1 cellular context compared by ENCODE assay signal in the genomic region with DNA sequence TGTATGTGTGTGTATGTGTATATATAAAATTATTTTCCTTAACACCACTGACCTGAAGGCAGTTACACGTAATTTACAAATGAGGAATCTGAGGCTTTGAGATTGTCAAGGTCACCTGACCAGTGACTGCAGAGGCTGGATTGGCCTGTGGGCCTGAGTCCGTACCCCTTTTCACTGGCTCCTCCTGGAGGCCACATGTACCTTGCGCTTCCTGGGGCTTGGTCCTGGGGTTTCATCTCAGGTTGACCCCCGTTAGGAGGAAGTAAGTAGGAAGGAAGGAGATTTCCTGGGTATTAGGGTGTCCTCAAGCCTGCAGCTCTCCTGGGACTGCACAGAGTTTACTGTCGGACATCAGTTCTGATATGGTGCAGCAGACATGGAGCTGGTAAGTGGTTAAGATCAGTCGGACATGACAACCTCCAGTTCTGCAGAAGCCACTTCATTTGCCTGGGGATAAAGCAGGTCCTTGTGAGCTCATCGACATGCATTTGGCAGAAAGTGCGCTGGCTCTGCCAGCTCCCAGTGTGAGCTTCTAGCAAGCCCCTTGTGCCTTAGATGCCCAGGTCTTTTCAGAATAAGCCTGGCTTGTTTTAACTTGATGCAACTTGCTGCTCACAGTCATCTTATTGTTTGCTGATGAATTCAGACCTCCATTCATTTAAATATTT.
TF ChIP-seq lines count a peak whose summit lies in the region.

No MANE protein-coding gene starts in this region.

TF ChIP-seq in K562, 482 proteins besides CTCF, POLR2A, EP300 and RAD21 (continued from another document and continues in another):
- TF ChIP-seq, protein P1, sequence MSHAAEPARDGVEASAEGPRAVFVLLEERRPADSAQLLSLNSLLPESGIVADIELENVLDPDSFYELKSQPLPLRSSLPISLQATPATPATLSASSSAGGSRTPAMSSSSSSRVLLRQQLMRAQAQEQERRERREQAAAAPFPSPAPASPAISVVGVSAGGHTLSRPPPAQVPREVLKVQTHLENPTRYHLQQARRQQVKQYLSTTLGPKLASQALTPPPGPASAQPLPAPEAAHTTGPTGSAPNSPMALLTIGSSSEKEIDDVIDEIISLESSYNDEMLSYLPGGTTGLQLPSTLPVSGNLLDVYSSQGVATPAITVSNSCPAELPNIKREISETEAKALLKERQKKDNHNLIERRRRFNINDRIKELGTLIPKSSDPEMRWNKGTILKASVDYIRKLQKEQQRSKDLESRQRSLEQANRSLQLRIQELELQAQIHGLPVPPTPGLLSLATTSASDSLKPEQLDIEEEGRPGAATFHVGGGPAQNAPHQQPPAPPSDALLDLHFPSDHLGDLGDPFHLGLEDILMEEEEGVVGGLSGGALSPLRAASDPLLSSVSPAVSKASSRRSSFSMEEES (CRISPR knock-in tag; IDR thresholded peaks at IDR 0.05) = peak; percentile 26; the same call in 1 of the 2 replicates
- no peak for TF ChIP-seq SMARCC2 (IDR thresholded peaks at IDR 0.05; ENCODE audit: low read depth)
- TF ChIP-seq, protein P2, sequence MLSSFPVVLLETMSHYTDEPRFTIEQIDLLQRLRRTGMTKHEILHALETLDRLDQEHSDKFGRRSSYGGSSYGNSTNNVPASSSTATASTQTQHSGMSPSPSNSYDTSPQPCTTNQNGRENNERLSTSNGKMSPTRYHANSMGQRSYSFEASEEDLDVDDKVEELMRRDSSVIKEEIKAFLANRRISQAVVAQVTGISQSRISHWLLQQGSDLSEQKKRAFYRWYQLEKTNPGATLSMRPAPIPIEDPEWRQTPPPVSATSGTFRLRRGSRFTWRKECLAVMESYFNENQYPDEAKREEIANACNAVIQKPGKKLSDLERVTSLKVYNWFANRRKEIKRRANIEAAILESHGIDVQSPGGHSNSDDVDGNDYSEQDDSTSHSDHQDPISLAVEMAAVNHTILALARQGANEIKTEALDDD (IDR thresholded peaks at IDR 0.05) = peak; percentile 29; the same call in 1 of the 2 replicates
- TF ChIP-seq STAT5A (IDR thresholded peaks at IDR 0.05; ENCODE audit: borderline replicate concordance, low read length) = no peak
- no peak for TF ChIP-seq ZNF282 (CRISPR knock-in tag; IDR thresholded peaks at IDR 0.05)
- TF ChIP-seq, protein P3, sequence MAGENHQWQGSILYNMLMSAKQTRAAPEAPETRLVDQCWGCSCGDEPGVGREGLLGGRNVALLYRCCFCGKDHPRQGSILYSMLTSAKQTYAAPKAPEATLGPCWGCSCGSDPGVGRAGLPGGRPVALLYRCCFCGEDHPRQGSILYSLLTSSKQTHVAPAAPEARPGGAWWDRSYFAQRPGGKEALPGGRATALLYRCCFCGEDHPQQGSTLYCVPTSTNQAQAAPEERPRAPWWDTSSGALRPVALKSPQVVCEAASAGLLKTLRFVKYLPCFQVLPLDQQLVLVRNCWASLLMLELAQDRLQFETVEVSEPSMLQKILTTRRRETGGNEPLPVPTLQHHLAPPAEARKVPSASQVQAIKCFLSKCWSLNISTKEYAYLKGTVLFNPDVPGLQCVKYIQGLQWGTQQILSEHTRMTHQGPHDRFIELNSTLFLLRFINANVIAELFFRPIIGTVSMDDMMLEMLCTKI (IDR thresholded peaks at IDR 0.05; ENCODE audit: partially characterized antibody) = no peak
- no peak for TF ChIP-seq MEF2D (tag; conservative IDR thresholded peaks at IDR 0.05; ENCODE audit: low read depth)
- TF ChIP-seq BHLHE40 (IDR thresholded peaks at IDR 0.05; ENCODE audit: low read length) = peak; percentile 70
- no peak for TF ChIP-seq MTA3 (IDR thresholded peaks at IDR 0.05; ENCODE audit: borderline replicate concordance)
- no peak for TF ChIP-seq MCM5 (IDR thresholded peaks at IDR 0.05; ENCODE audit: low read depth)
- peak; percentile 35; the same call in 1 of the 2 replicates for TF ChIP-seq ESRRA (IDR thresholded peaks at IDR 0.05; ENCODE audit: borderline replicate concordance, low read depth)
- no peak for TF ChIP-seq HEY1 (CRISPR knock-in tag; IDR thresholded peaks at IDR 0.05; ENCODE audit: borderline replicate concordance)
- TF ChIP-seq, protein P4, sequence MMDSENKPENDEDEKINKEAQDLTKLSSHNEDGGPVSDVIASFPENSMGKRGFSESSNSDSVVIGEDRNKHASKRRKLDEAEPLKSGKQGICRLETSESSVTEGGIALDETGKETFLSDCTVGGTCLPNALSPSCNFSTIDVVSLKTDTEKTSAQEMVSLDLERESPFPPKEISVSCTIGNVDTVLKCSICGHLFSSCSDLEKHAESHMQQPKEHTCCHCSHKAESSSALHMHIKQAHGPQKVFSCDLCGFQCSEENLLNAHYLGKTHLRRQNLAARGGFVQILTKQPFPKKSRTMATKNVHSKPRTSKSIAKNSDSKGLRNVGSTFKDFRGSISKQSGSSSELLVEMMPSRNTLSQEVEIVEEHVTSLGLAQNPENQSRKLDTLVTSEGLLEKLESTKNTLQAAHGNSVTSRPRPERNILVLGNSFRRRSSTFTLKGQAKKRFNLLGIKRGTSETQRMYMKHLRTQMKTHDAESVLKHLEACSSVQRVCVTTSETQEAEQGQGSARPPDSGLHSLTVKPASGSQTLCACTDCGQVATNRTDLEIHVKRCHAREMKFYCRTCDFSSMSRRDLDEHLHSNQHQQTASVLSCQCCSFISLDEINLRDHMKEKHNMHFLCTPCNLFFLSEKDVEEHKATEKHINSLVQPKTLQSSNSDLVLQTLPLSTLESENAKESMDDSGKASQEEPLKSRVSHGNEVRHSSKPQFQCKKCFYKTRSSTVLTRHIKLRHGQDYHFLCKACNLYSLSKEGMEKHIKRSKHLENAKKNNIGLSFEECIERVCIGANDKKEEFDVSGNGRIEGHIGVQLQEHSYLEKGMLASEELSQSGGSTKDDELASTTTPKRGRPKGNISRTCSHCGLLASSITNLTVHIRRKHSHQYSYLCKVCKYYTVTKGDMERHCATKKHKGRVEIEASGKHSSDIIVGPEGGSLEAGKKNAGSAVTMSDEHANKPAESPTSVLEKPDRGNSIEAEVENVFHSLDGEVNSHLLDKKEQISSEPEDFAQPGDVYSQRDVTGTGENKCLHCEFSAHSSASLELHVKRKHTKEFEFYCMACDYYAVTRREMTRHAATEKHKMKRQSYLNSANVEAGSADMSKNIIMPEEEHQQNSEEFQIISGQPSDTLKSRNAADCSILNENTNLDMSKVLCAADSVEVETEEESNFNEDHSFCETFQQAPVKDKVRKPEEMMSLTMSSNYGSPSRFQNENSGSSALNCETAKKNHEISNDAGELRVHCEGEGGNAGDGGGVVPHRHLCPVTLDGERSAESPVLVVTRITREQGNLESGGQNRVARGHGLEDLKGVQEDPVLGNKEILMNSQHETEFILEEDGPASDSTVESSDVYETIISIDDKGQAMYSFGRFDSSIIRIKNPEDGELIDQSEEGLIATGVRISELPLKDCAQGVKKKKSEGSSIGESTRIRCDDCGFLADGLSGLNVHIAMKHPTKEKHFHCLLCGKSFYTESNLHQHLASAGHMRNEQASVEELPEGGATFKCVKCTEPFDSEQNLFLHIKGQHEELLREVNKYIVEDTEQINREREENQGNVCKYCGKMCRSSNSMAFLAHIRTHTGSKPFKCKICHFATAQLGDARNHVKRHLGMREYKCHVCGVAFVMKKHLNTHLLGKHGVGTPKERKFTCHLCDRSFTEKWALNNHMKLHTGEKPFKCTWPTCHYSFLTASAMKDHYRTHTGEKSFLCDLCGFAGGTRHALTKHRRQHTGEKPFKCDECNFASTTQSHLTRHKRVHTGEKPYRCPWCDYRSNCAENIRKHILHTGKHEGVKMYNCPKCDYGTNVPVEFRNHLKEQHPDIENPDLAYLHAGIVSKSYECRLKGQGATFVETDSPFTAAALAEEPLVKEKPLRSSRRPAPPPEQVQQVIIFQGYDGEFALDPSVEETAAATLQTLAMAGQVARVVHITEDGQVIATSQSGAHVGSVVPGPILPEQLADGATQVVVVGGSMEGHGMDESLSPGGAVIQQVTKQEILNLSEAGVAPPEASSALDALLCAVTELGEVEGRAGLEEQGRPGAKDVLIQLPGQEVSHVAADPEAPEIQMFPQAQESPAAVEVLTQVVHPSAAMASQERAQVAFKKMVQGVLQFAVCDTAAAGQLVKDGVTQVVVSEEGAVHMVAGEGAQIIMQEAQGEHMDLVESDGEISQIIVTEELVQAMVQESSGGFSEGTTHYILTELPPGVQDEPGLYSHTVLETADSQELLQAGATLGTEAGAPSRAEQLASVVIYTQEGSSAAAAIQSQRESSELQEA (IDR thresholded peaks at IDR 0.05; ENCODE audit: low read depth) = no peak
- peak; percentile 7; the same call in 1 of the 2 replicates for TF ChIP-seq JUND (IDR thresholded peaks at IDR 0.05; ENCODE audit: borderline replicate concordance, low read depth, low read length)
- no peak; the same call in 2 of the 3 replicates for TF ChIP-seq JUND (tag; IDR thresholded peaks at IDR 0.05; ENCODE audit: borderline replicate concordance, low read depth, low read length)
- TF ChIP-seq ZNF57 (CRISPR knock-in tag; IDR thresholded peaks at IDR 0.05) = no peak
- TF ChIP-seq ZFPM2 (CRISPR knock-in tag; IDR thresholded peaks at IDR 0.05) = no peak
- no peak for TF ChIP-seq ZC3H4 (CRISPR knock-in tag; IDR thresholded peaks at IDR 0.05; ENCODE audit: borderline replicate concordance)
- TF ChIP-seq EGR1 (conservative IDR thresholded peaks at IDR 0.05) = no peak
- TF ChIP-seq CHD4 (IDR thresholded peaks at IDR 0.05; ENCODE audit: insufficient read depth, insufficient replicate concordance, low read depth, low read length, poor library complexity, severe bottlenecking) = no peak
- TF ChIP-seq SIN3B (IDR thresholded peaks at IDR 0.05; ENCODE audit: low read depth) = no peak
- TF ChIP-seq ZBTB7A (IDR thresholded peaks at IDR 0.05; ENCODE audit: borderline replicate concordance, control insufficient read depth, low read depth, low read length) = no peak
- TF ChIP-seq DDX20 (tag; IDR thresholded peaks at IDR 0.05; ENCODE audit: low read depth) = no peak
- TF ChIP-seq MAZ (CRISPR knock-in tag; conservative IDR thresholded peaks at IDR 0.05 in 1 of 2, IDR thresholded peaks at IDR 0.05 in 1 of 2) = 0 out of 4 replicates have a peak, but pooled peaks of 1 of the 2 experiments have one; percentile 18
- TF ChIP-seq SIN3A (IDR thresholded peaks at IDR 0.05; ENCODE audit: borderline replicate concordance in 2 of 2, control insufficient read depth in 1 of 2, low read depth in 2 of 2, low read length in 2 of 2) = no peak
- no peak for TF ChIP-seq XRCC4 (IDR thresholded peaks at IDR 0.05; ENCODE audit: extremely low read depth, insufficient read depth, insufficient read length)
- no peak for TF ChIP-seq ZBTB17 (CRISPR knock-in tag; IDR thresholded peaks at IDR 0.05)
- 0 out of 2 replicates have a peak, but pooled peaks have one; percentile 18 for TF ChIP-seq RB1 (IDR thresholded peaks at IDR 0.05; ENCODE audit: low read depth)
- no peak for TF ChIP-seq KLF16 (IDR thresholded peaks at IDR 0.05)
- no peak for TF ChIP-seq GABPB1 (CRISPR knock-in tag; IDR thresholded peaks at IDR 0.05)
- no peak for TF ChIP-seq TARDBP (IDR thresholded peaks at IDR 0.05)
- TF ChIP-seq FOXK2 (conservative IDR thresholded peaks at IDR 0.05 in 1 of 2, IDR thresholded peaks at IDR 0.05 in 1 of 2; ENCODE audit: low read depth in 2 of 2) = no peak
- TF ChIP-seq, protein P5, sequence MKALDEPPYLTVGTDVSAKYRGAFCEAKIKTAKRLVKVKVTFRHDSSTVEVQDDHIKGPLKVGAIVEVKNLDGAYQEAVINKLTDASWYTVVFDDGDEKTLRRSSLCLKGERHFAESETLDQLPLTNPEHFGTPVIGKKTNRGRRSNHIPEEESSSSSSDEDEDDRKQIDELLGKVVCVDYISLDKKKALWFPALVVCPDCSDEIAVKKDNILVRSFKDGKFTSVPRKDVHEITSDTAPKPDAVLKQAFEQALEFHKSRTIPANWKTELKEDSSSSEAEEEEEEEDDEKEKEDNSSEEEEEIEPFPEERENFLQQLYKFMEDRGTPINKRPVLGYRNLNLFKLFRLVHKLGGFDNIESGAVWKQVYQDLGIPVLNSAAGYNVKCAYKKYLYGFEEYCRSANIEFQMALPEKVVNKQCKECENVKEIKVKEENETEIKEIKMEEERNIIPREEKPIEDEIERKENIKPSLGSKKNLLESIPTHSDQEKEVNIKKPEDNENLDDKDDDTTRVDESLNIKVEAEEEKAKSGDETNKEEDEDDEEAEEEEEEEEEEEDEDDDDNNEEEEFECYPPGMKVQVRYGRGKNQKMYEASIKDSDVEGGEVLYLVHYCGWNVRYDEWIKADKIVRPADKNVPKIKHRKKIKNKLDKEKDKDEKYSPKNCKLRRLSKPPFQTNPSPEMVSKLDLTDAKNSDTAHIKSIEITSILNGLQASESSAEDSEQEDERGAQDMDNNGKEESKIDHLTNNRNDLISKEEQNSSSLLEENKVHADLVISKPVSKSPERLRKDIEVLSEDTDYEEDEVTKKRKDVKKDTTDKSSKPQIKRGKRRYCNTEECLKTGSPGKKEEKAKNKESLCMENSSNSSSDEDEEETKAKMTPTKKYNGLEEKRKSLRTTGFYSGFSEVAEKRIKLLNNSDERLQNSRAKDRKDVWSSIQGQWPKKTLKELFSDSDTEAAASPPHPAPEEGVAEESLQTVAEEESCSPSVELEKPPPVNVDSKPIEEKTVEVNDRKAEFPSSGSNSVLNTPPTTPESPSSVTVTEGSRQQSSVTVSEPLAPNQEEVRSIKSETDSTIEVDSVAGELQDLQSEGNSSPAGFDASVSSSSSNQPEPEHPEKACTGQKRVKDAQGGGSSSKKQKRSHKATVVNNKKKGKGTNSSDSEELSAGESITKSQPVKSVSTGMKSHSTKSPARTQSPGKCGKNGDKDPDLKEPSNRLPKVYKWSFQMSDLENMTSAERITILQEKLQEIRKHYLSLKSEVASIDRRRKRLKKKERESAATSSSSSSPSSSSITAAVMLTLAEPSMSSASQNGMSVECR (CRISPR knock-in tag; IDR thresholded peaks at IDR 0.05) = no peak
- no peak for TF ChIP-seq ETV5 (CRISPR knock-in tag; IDR thresholded peaks at IDR 0.05; ENCODE audit: low read depth)
- TF ChIP-seq, protein P6, sequence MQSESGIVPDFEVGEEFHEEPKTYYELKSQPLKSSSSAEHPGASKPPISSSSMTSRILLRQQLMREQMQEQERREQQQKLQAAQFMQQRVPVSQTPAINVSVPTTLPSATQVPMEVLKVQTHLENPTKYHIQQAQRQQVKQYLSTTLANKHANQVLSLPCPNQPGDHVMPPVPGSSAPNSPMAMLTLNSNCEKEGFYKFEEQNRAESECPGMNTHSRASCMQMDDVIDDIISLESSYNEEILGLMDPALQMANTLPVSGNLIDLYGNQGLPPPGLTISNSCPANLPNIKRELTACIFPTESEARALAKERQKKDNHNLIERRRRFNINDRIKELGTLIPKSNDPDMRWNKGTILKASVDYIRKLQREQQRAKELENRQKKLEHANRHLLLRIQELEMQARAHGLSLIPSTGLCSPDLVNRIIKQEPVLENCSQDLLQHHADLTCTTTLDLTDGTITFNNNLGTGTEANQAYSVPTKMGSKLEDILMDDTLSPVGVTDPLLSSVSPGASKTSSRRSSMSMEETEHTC (IDR thresholded peaks at IDR 0.05) = no peak
- no peak for TF ChIP-seq NFE2 (IDR thresholded peaks at IDR 0.05; ENCODE audit: low read depth)
- TF ChIP-seq SMAD1 (IDR thresholded peaks at IDR 0.05; ENCODE audit: low read depth, low read length, partially characterized antibody) = no peak
- TF ChIP-seq ZNF75A (CRISPR knock-in tag; IDR thresholded peaks at IDR 0.05) = no peak
- TF ChIP-seq ZNF561 (CRISPR knock-in tag; conservative IDR thresholded peaks at IDR 0.05) = no peak
- no peak for TF ChIP-seq TGIF2 (CRISPR knock-in tag; IDR thresholded peaks at IDR 0.05)
- no peak for TF ChIP-seq ZNF197 (CRISPR knock-in tag; IDR thresholded peaks at IDR 0.05; ENCODE audit: low read depth)
- TF ChIP-seq, protein P7, sequence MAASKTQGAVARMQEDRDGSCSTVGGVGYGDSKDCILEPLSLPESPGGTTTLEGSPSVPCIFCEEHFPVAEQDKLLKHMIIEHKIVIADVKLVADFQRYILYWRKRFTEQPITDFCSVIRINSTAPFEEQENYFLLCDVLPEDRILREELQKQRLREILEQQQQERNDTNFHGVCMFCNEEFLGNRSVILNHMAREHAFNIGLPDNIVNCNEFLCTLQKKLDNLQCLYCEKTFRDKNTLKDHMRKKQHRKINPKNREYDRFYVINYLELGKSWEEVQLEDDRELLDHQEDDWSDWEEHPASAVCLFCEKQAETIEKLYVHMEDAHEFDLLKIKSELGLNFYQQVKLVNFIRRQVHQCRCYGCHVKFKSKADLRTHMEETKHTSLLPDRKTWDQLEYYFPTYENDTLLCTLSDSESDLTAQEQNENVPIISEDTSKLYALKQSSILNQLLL (CRISPR knock-in tag; IDR thresholded peaks at IDR 0.05; ENCODE audit: borderline replicate concordance) = no peak
